Comparison of ENCODE assay signal across 12 cellular contexts in genomic region chr7:28558236-28558635, GRCh38.
"Had no signal": no experiment of that assay in that cellular context is flagged by ENCODE, and none has a peak within 500 bp of the region (broad histone marks: within the 10 kb centered on the region; RNA-seq: fewer than 3 reads in every experiment).

No MANE protein-coding gene starts in this region.

- H3K4me3 ChIP-seq: ascending aorta, heart left ventricle, lower lobe of right lung, neural progenitor cell had no signal

- H3K36me3 ChIP-seq: ascending aorta, heart left ventricle, lower lobe of right lung, neural progenitor cell, WERI-Rb-1 had no signal

- H3K4me1 ChIP-seq: ascending aorta, lower lobe of right lung, neural progenitor cell had no signal

- H3K4me1 Mint-ChIP-seq: activated naive CD8-positive, alpha-beta T cell treated with anti-CD3 and anti-CD28 coated beads, Interleukin-2, amount 50 U/mL, for 24 hours; activated T-helper 17 cell treated with anti-CD3 and anti-CD28 coated beads, Interleukin-2, amount 50 U/mL, for 72 hours; neural progenitor cell had no signal

- ATAC-seq: activated naive CD8-positive, alpha-beta T cell treated with anti-CD3 and anti-CD28 coated beads, Interleukin-2, amount 50 U/mL, for 24 hours; activated T-helper 17 cell treated with anti-CD3 and anti-CD28 coated beads, Interleukin-2, amount 50 U/mL, for 72 hours; heart left ventricle; left colon; lower lobe of right lung had no signal

- H3K4me3 Mint-ChIP-seq: activated naive CD8-positive, alpha-beta T cell treated with anti-CD3 and anti-CD28 coated beads, Interleukin-2, amount 50 U/mL, for 24 hours; activated T-helper 17 cell treated with anti-CD3 and anti-CD28 coated beads, Interleukin-2, amount 50 U/mL, for 72 hours; neural progenitor cell had no signal

- H3K36me3 Mint-ChIP-seq: neural progenitor cell had no signal

- H3K27ac Mint-ChIP-seq: activated naive CD8-positive, alpha-beta T cell treated with anti-CD3 and anti-CD28 coated beads, Interleukin-2, amount 50 U/mL, for 24 hours; activated T-helper 17 cell treated with anti-CD3 and anti-CD28 coated beads, Interleukin-2, amount 50 U/mL, for 72 hours; neural progenitor cell had no signal

- H3K27me3 ChIP-seq: ascending aorta, heart left ventricle, neural progenitor cell had no signal

- H3K27me3 Mint-ChIP-seq: activated T-helper 17 cell treated with anti-CD3 and anti-CD28 coated beads, Interleukin-2, amount 50 U/mL, for 72 hours had no signal

- H3K9me3 ChIP-seq: ascending aorta, heart left ventricle, lower lobe of right lung had no signal

- H3K27ac ChIP-seq: ascending aorta, heart left ventricle, lower lobe of right lung, neural progenitor cell, WERI-Rb-1 had no signal

- H3K9me3 Mint-ChIP-seq: activated naive CD8-positive, alpha-beta T cell treated with anti-CD3 and anti-CD28 coated beads, Interleukin-2, amount 50 U/mL, for 24 hours had no signal

- DNase-seq: activated CD4-positive, alpha-beta T cell treated with anti-CD3 and anti-CD28 coated beads, Interleukin-2, amount 50 U/mL, for 48 hours; activated naive CD4-positive, alpha-beta T cell treated with Interleukin-2 at 50 U/mL for 16 hours; activated naive CD8-positive, alpha-beta T cell treated with anti-CD3 and anti-CD28 coated beads, Interleukin-2, amount 50 U/mL, for 24 hours; heart left ventricle; left colon; lower lobe of right lung; midbrain; stimulated activated CD4-positive, alpha-beta T cell treated with anti-CD3 and anti-CD28 coated beads, Interleukin-2, amount 100 ng/mL, for 24 hours; WERI-Rb-1 had no signal
